Comparison of ENCODE assay signal across 1 cellular context in the genomic region with DNA sequence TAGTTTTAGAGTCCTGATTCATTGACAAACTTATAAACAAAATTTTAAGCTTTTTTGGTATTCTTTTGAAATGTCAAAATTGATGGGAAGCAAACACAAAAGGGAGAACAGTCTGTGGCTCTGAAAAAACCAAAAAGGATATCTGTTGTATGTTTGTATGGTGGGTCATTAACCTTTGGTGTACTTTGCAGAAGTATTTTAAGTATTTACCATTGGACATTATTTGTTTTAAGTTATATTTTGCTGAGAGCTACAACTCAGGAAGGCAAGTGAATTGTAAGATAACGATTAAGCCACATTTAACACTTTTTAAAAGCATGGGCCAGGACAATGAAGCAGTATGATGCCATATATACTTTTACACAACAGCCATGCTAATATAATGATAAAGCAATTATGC.
TF ChIP-seq lines count a peak whose summit lies in the region.

No MANE protein-coding gene starts in this region.

TF ChIP-seq in endothelial cell of umbilical vein, 7 proteins besides CTCF, POLR2A, EP300 and RAD21:
- TF ChIP-seq FOS (IDR thresholded peaks at IDR 0.05; ENCODE audit: borderline replicate concordance, insufficient read depth, low read length) (no peak), MAX (IDR thresholded peaks at IDR 0.05; ENCODE audit: insufficient read depth, insufficient read length) (no peak), MYC (IDR thresholded peaks at IDR 0.05; ENCODE audit: low read depth, low read length) (no peak), POLR2AphosphoS5 (IDR thresholded peaks at IDR 0.05; ENCODE audit: insufficient read depth, low read depth, low read length) (no peak), GATA2 (IDR thresholded peaks at IDR 0.05; ENCODE audit: insufficient read depth, insufficient read length, low read depth, low read length) (no peak), EZH2 (IDR thresholded peaks at IDR 0.05; ENCODE audit: borderline replicate concordance, low read depth, low read length, severe bottlenecking) (no peak), JUN (IDR thresholded peaks at IDR 0.05; ENCODE audit: borderline replicate concordance, insufficient read depth, insufficient read length, low read depth) (no peak)
